In the genomic region with DNA sequence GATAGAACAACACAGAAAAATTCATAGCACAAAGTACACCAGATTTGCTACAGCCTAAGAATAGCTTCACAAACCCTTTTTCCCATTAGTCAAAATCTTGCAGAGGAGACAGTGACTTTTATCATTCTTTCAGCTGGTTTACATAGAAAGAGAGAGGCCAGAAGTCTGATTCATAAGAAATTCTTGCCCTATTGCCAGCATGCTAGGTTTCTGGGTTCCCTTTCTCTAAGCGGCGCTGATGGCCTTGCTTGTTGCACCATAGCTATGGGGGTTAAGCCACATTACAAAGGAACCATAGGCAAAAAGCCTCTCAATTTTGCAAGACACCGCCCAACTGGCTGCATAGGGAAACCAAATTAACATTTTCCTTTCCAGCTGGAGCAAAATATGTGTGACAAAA, we compare ENCODE assay signal across 18 cellular contexts.
DNase-seq lines count a peak whose midpoint lies in the region; ATAC-seq and TF ChIP-seq lines count a peak whose summit lies in the region.
"Had no signal": no experiment of that assay in that cellular context is flagged by ENCODE, and none has a peak within 500 bp of the region (broad histone marks: within the 10 kb centered on the region; RNA-seq: fewer than 3 reads in every experiment).

No MANE protein-coding gene starts in this region.

- TF ChIP-seq CTCF in NB4 (IDR thresholded peaks at IDR 0.05; ENCODE audit: low read depth, low read length) (no peak), neutrophil (IDR thresholded peaks at IDR 0.05) (no peak)

- H3K27ac ChIP-seq in neutrophil = peak overlapping the region; percentile 7
- H3K27ac ChIP-seq: coronary artery had no signal

- no peak for TF ChIP-seq POLR2A in NB4 (IDR thresholded peaks at IDR 0.05; ENCODE audit: extremely low read depth, insufficient read length)

- H3K4me3 ChIP-seq in NB4 (ENCODE audit: low read depth, low read length) = no peak overlapping the region
- H3K4me3 ChIP-seq in neutrophil (ENCODE audit: low read depth in 1 of 2, low read length in 1 of 2) = no peak overlapping the region
- H3K4me3 ChIP-seq: coronary artery had no signal

- no peaks in the 10 kb centered on the region for H3K36me3 ChIP-seq in neutrophil

- H3K9me3 ChIP-seq in neutrophil = no peaks in the 10 kb centered on the region

- ATAC-seq in GM21786 (IDR thresholded peaks at IDR 0.05; ENCODE audit: unreplicated experiment) (no peak), SK-N-SH treated with all-trans-retinoic acid at 6 μM for 48 hours (no peak)
- ATAC-seq: activated T-cell treated with anti-CD3 and anti-CD28 coated beads, Interleukin-2, amount 50 U/mL, for 4 hours; CD8-positive, alpha-beta T cell; natural killer cell had no signal

- DNase-seq in GM04503 (ENCODE audit: low read depth) (peak; percentile 90), NB4 (ENCODE audit: low read depth) (peak; percentile 67), dedifferentiated amniotic fluid mesenchymal stem cell (ENCODE audit: extremely low spot score) (peak; percentile 53), NK-92 (lab: John Stamatoyannopoulos, UW; ENCODE audit: unreplicated experiment) (no peak)
- DNase-seq: activated CD4-positive, alpha-beta T cell treated with anti-CD3 and anti-CD28 coated beads for 4 hours; activated T-cell treated with anti-CD3 and anti-CD28 coated beads, Interleukin-2, amount 50 U/mL, for 4 hours; amniotic stem cell; CD8-positive, alpha-beta T cell; natural killer cell; NCI-H1436; NCI-H524 treated with DMSO at 0.1 percent for 48 hours; retina; stimulated activated CD4-positive, alpha-beta T cell treated with anti-CD3 and anti-CD28 coated beads, Interleukin-2, amount 100 ng/mL, for 24 hours; stimulated activated CD8-positive, alpha-beta memory T cell treated with anti-CD3 and anti-CD28 coated beads, Interleukin-4, amount 100 ng/mL, for 48 hours had no signal

- H3K27me3 ChIP-seq in neutrophil = peaks cover 6% of the 10 kb centered on the region

- peaks cover 33 to 39% of the 10 kb centered on the region in 2 experiments for H3K4me1 ChIP-seq in neutrophil (ENCODE audit: control insufficient read depth in 1 of 2, insufficient read depth in 1 of 2, low read depth in 1 of 2, low read length in 1 of 2)

TF ChIP-seq in SK-N-SH treated with all-trans-retinoic acid at 6 μM for 48 hours, 23 proteins besides CTCF, POLR2A, EP300 and RAD21:
- no peak for TF ChIP-seq POU6F1 (CRISPR knock-in tag; IDR thresholded peaks at IDR 0.05; ENCODE audit: borderline replicate concordance, low read depth)
- TF ChIP-seq ZNF70 (CRISPR knock-in tag; IDR thresholded peaks at IDR 0.05) = no peak
- TF ChIP-seq ISL1 (CRISPR knock-in tag; IDR thresholded peaks at IDR 0.05) = no peak
